1 cellular context compared by ENCODE assay signal in the genomic region with DNA sequence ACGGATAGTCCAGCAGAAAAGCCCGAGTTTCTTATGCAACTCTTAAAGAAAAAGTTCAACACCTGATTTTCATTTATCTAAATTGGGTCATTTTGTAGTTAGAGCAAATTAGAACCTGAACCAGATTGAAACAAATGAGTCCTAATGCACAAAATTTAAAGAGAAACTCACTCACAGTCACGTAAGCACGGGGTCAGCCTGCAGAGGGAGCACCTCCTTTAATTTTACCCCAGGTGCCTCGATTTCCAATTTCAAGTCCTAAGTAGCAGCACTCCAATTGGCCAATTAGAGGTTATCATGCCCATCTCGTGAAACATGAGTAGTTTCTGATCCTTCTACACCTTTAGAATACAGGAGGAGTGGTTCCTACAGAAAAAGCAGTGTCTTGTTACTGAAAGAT.
TF ChIP-seq lines count a peak whose summit lies in the region.

No MANE protein-coding gene starts in this region.

TF ChIP-seq in HCT116, 20 proteins besides CTCF, POLR2A, EP300 and RAD21 (continued from another document):
- TF ChIP-seq, protein P1, sequence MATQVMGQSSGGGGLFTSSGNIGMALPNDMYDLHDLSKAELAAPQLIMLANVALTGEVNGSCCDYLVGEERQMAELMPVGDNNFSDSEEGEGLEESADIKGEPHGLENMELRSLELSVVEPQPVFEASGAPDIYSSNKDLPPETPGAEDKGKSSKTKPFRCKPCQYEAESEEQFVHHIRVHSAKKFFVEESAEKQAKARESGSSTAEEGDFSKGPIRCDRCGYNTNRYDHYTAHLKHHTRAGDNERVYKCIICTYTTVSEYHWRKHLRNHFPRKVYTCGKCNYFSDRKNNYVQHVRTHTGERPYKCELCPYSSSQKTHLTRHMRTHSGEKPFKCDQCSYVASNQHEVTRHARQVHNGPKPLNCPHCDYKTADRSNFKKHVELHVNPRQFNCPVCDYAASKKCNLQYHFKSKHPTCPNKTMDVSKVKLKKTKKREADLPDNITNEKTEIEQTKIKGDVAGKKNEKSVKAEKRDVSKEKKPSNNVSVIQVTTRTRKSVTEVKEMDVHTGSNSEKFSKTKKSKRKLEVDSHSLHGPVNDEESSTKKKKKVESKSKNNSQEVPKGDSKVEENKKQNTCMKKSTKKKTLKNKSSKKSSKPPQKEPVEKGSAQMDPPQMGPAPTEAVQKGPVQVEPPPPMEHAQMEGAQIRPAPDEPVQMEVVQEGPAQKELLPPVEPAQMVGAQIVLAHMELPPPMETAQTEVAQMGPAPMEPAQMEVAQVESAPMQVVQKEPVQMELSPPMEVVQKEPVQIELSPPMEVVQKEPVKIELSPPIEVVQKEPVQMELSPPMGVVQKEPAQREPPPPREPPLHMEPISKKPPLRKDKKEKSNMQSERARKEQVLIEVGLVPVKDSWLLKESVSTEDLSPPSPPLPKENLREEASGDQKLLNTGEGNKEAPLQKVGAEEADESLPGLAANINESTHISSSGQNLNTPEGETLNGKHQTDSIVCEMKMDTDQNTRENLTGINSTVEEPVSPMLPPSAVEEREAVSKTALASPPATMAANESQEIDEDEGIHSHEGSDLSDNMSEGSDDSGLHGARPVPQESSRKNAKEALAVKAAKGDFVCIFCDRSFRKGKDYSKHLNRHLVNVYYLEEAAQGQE (IDR thresholded peaks at IDR 0.05; ENCODE audit: low read depth): no peak
- TF ChIP-seq FOSL1 (IDR thresholded peaks at IDR 0.05; ENCODE audit: low read depth) (no peak), EZH2phosphoT487 (IDR thresholded peaks at IDR 0.05; ENCODE audit: borderline replicate concordance) (no peak), YY1 (IDR thresholded peaks at IDR 0.05; ENCODE audit: extremely low read depth, insufficient replicate concordance, low read depth, low read length) (no peak), EZH2 (IDR thresholded peaks at IDR 0.05) (no peak), ZBTB33 (IDR thresholded peaks at IDR 0.05; ENCODE audit: extremely low read depth, insufficient replicate concordance, low read length) (no peak), ZNF274 (IDR thresholded peaks at IDR 0.05; ENCODE audit: low read depth, low read length) (no peak), EGR1 (IDR thresholded peaks at IDR 0.05; ENCODE audit: low read depth) (no peak)
- TF ChIP-seq, protein P2, sequence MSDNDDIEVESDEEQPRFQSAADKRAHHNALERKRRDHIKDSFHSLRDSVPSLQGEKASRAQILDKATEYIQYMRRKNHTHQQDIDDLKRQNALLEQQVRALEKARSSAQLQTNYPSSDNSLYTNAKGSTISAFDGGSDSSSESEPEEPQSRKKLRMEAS (IDR thresholded peaks at IDR 0.05): no peak
